In the genomic region with DNA sequence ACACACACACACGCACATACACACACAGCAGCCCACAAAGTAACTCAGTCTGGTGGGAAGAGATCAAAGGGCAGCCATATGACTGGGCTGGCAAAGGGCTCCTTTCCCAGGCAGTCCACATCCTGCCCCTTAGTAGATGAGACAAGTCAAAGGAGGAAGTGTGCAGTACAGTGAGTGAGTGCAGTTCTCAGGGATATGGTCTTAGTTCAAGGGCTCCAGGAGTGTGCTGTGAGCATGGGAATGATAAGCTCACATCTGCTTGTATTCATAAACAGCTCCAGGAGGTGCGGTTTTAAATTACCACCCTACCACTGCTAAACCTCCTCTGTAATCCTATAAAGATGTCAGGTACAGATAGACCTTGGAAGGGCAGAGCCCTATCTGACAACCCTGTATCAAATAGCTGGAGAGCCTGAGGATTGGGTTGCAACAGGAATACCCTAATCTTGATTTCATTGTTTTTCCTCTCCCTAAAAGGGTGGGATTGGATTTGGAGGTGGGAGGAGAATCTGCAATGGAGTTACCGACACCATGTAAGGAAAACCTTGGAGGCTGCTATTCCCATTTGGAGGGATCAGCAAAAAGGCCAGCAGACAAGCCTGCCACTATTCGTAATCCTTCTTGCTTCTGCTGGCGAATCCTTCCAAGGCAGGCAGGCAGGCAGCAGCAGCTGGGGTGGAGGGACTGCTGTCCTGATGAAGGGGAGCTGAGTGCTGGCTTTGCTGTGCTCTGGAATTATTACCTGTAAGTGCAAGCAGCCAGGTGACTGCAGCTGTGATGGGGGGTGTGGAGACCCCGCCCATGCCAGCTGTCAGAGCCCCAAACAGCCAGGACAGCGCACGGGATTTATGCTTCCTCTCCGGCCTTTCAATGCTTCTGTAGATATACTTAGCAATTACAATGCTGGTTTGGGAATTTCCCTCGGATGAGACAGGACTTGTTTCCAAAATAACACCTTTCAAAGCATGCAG, we compare ENCODE assay signal across 1 cellular context.
TF ChIP-seq lines count a peak whose summit lies in the region.

No MANE protein-coding gene starts in this region.

TF ChIP-seq in GM12878, 131 proteins besides CTCF, POLR2A, EP300 and RAD21 (continued from another document):
- no peak for TF ChIP-seq IRF3 (IDR thresholded peaks at IDR 0.05)
- no peak for TF ChIP-seq BRCA1 (IDR thresholded peaks at IDR 0.05; ENCODE audit: low read depth, low read length)
- peak; percentile 62 for TF ChIP-seq IKZF1 (conservative IDR thresholded peaks at IDR 0.05)
- peak; percentile 72 for TF ChIP-seq SPI1 (IDR thresholded peaks at IDR 0.05; ENCODE audit: borderline replicate concordance, insufficient read depth, low read depth, low read length)
- TF ChIP-seq TCF7 (IDR thresholded peaks at IDR 0.05; ENCODE audit: borderline replicate concordance), result peak; percentile 73; the same call in 1 of the 2 replicates
- TF ChIP-seq RELB (IDR thresholded peaks at IDR 0.05; ENCODE audit: low read depth), result 0 out of 2 replicates have a peak, but pooled peaks have one; percentile 16
